In the genomic region with DNA sequence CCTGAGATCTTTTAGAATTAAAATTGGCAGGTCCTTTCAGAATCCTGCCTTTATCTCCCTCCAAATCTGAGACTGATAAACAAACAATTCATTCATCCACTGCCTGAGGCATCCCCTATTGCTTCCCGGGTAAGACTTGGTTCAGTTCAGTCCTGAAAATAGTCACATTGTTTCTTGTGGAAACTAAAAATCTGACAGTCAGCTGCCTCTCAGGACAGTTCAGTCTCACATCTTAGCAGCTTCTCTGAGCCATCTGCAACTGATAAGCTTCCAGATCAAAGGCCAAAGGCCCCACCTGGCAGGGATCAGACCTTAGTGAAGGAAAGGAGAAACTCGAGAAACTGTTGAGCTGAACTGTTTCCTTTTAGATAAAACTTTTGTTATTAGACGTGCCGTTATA, we compare ENCODE assay signal across 26 cellular contexts.
"Had no signal": no experiment of that assay in that cellular context is flagged by ENCODE, and none has a peak within 500 bp of the region (broad histone marks: within the 10 kb centered on the region; RNA-seq: fewer than 3 reads in every experiment).

No MANE protein-coding gene starts in this region.

- H3K27ac ChIP-seq: adrenal gland, ascending aorta, brain microvascular endothelial cell, gastrocnemius medialis, sigmoid colon, transverse colon had no signal

- FAIRE-seq: urothelium cell line had no signal

- H3K4me1 ChIP-seq: adrenal gland, ascending aorta, gastrocnemius medialis, sigmoid colon, transverse colon had no signal

- H3K9me3 Mint-ChIP-seq: activated CD4-positive, alpha-beta T cell treated with anti-CD3 and anti-CD28 coated beads, Interleukin-2, amount 10 ng/mL, durations not matched to agents 24 days and 14 days; activated CD8-positive, alpha-beta T cell treated with anti-CD3 and anti-CD28 coated beads for 36 hours; activated naive CD4-positive, alpha-beta T cell treated with anti-CD3 and anti-CD28 coated beads, Interleukin-2, amount 50 U/mL, for 72 hours; memory B cell; naive B cell; stimulated activated naive B cell treated with anti-CD40 and anti-IgM and Interleukin-4, amounts not matched to agents 10 μg/mL and 1 μg/mL and 100 μg/mL, for 72 hours had no signal

- H3K9me3 ChIP-seq: adrenal gland, ascending aorta, gastrocnemius medialis, sigmoid colon, transverse colon had no signal

- H3K27ac Mint-ChIP-seq: activated CD4-positive, alpha-beta T cell treated with anti-CD3 and anti-CD28 coated beads, Interleukin-2, amount 10 ng/mL, durations not matched to agents 24 days and 14 days; activated CD8-positive, alpha-beta memory T cell treated with anti-CD3 and anti-CD28 coated beads, Interleukin-2, amount 10 ng/mL, durations not matched to agents 7 days and 5 days; activated CD8-positive, alpha-beta T cell treated with anti-CD3 and anti-CD28 coated beads for 36 hours; activated naive CD4-positive, alpha-beta T cell treated with anti-CD3 and anti-CD28 coated beads, Interleukin-2, amount 50 U/mL, for 72 hours; memory B cell; naive B cell; stimulated activated naive B cell treated with anti-CD40 and anti-IgM and Interleukin-4, amounts not matched to agents 10 μg/mL and 1 μg/mL and 100 μg/mL, for 72 hours; T-helper 17 cell had no signal

- ATAC-seq: activated CD4-positive, CD25-positive, alpha-beta regulatory T cell treated with anti-CD3 and anti-CD28 coated beads, Interleukin-2, amount 50 U/mL, for 24 hours; activated CD8-positive, alpha-beta memory T cell treated with anti-CD3 and anti-CD28 coated beads, Interleukin-2, amount 10 ng/mL, durations not matched to agents 7 days and 5 days; activated CD8-positive, alpha-beta T cell treated with anti-CD3 and anti-CD28 coated beads for 36 hours; activated naive CD4-positive, alpha-beta T cell treated with anti-CD3 and anti-CD28 coated beads, Interleukin-2, amount 50 U/mL, for 72 hours; esophagus mucosa; gastrocnemius medialis; stimulated activated naive B cell treated with anti-CD40 and anti-IgM and Interleukin-4, amounts not matched to agents 10 μg/mL and 1 μg/mL and 100 μg/mL, for 72 hours; T-helper 17 cell had no signal

- H3K4me1 Mint-ChIP-seq: activated CD4-positive, alpha-beta T cell treated with anti-CD3 and anti-CD28 coated beads, Interleukin-2, amount 10 ng/mL, durations not matched to agents 24 days and 14 days; activated CD8-positive, alpha-beta memory T cell treated with anti-CD3 and anti-CD28 coated beads, Interleukin-2, amount 10 ng/mL, durations not matched to agents 7 days and 5 days had no signal

- H3K4me3 ChIP-seq: adrenal gland, ascending aorta, gastrocnemius medialis, sigmoid colon, smooth muscle cell, transverse colon had no signal

- H3K4me3 Mint-ChIP-seq: activated CD4-positive, alpha-beta T cell treated with anti-CD3 and anti-CD28 coated beads, Interleukin-2, amount 10 ng/mL, durations not matched to agents 24 days and 14 days; activated CD8-positive, alpha-beta memory T cell treated with anti-CD3 and anti-CD28 coated beads, Interleukin-2, amount 10 ng/mL, durations not matched to agents 7 days and 5 days; activated CD8-positive, alpha-beta T cell treated with anti-CD3 and anti-CD28 coated beads for 36 hours; memory B cell; naive B cell; stimulated activated naive B cell treated with anti-CD40 and anti-IgM and Interleukin-4, amounts not matched to agents 10 μg/mL and 1 μg/mL and 100 μg/mL, for 72 hours; T-helper 17 cell had no signal

- DNase-seq: activated CD4-positive, alpha-beta T cell treated with anti-CD3 and anti-CD28 coated beads, Interleukin-2, amount 10 ng/mL, durations not matched to agents 24 days and 14 days; activated CD8-positive, alpha-beta memory T cell treated with anti-CD3 and anti-CD28 coated beads, Interleukin-2, amount 10 ng/mL, durations not matched to agents 7 days and 5 days; activated CD8-positive, alpha-beta T cell treated with anti-CD3 and anti-CD28 coated beads for 36 hours; activated gamma-delta T cell treated with Interleukin-2 at 50 U/mL for 16 hours; adrenal gland; brain microvascular endothelial cell; caudate nucleus; dermis blood vessel endothelial cell; effector CD8-positive, alpha-beta T cell; gastrocnemius medialis; hypothalamus; naive B cell; nucleus accumbens; retina; sigmoid colon; stimulated activated CD4-positive, alpha-beta T cell treated with anti-CD3 and anti-CD28 coated beads, Interleukin-15, amount 100 ng/mL, for 24 hours; stimulated activated naive B cell treated with anti-CD40 and anti-IgM and Interleukin-4, amounts not matched to agents 10 μg/mL and 1 μg/mL and 100 μg/mL, for 72 hours; T-helper 17 cell; transverse colon had no signal

- H3K27me3 Mint-ChIP-seq: activated CD4-positive, alpha-beta T cell treated with anti-CD3 and anti-CD28 coated beads, Interleukin-2, amount 10 ng/mL, durations not matched to agents 24 days and 14 days; activated CD8-positive, alpha-beta memory T cell treated with anti-CD3 and anti-CD28 coated beads, Interleukin-2, amount 10 ng/mL, durations not matched to agents 7 days and 5 days; activated CD8-positive, alpha-beta T cell treated with anti-CD3 and anti-CD28 coated beads for 36 hours; memory B cell; naive B cell had no signal

- H3K36me3 ChIP-seq: adrenal gland, ascending aorta, brain microvascular endothelial cell, gastrocnemius medialis, sigmoid colon, transverse colon had no signal

- H3K27me3 ChIP-seq: adrenal gland, ascending aorta, brain microvascular endothelial cell, gastrocnemius medialis, sigmoid colon, transverse colon had no signal

- H3K4me2 ChIP-seq: smooth muscle cell had no signal

- H3K36me3 Mint-ChIP-seq: activated CD8-positive, alpha-beta memory T cell treated with anti-CD3 and anti-CD28 coated beads, Interleukin-2, amount 10 ng/mL, durations not matched to agents 7 days and 5 days; activated naive CD4-positive, alpha-beta T cell treated with anti-CD3 and anti-CD28 coated beads, Interleukin-2, amount 50 U/mL, for 72 hours; memory B cell; naive B cell; stimulated activated naive B cell treated with anti-CD40 and anti-IgM and Interleukin-4, amounts not matched to agents 10 μg/mL and 1 μg/mL and 100 μg/mL, for 72 hours had no signal
